Comparison of ENCODE assay signal across 9 cellular contexts in genomic region chr4:159018062-159018629, GRCh38.
DNase-seq lines count a peak whose midpoint lies in the region; ATAC-seq and TF ChIP-seq lines count a peak whose summit lies in the region.
"Had no signal": no experiment of that assay in that cellular context is flagged by ENCODE, and none has a peak within 500 bp of the region (broad histone marks: within the 10 kb centered on the region; RNA-seq: fewer than 3 reads in every experiment).

No MANE protein-coding gene starts in this region.

- no peak overlapping the region for H3K4me3 Mint-ChIP-seq in naive thymus-derived CD8-positive, alpha-beta T cell
- H3K4me3 Mint-ChIP-seq in endothelial cell (ENCODE audit: unreplicated experiment): no peak overlapping the region
- H3K4me3 Mint-ChIP-seq: activated T-cell treated with anti-CD3 and anti-CD28 coated beads, Interleukin-2, amount 50 U/mL, for 4 hours had no signal

- ATAC-seq in GM18520 (IDR thresholded peaks at IDR 0.05; ENCODE audit: unreplicated experiment) (peak; percentile 89), GM21619 (IDR thresholded peaks at IDR 0.05; ENCODE audit: unreplicated experiment) (peak; percentile 94), HG03439 (IDR thresholded peaks at IDR 0.05; ENCODE audit: unreplicated experiment) (peak; percentile 92)
- ATAC-seq in naive thymus-derived CD8-positive, alpha-beta T cell: no peak
- ATAC-seq: activated T-cell treated with anti-CD3 and anti-CD28 coated beads, Interleukin-2, amount 50 U/mL, for 4 hours had no signal

- no peaks in the 10 kb centered on the region for H3K9me3 Mint-ChIP-seq in naive thymus-derived CD8-positive, alpha-beta T cell
- H3K9me3 Mint-ChIP-seq in endothelial cell (ENCODE audit: unreplicated experiment): no peaks in the 10 kb centered on the region
- H3K9me3 Mint-ChIP-seq: activated T-cell treated with anti-CD3 and anti-CD28 coated beads, Interleukin-2, amount 50 U/mL, for 4 hours had no signal

- no peak overlapping the region for H3K27ac Mint-ChIP-seq in naive thymus-derived CD8-positive, alpha-beta T cell
- no peak overlapping the region for H3K27ac Mint-ChIP-seq in endothelial cell (ENCODE audit: unreplicated experiment)

- POLR2A ChIA-PET in HEK293T (lab: Yijun Ruan, JAX): no interaction called here
- POLR2A ChIA-PET in naive thymus-derived CD8-positive, alpha-beta T cell (lab: Charles Lee): no interaction called here

- H3K4me1 Mint-ChIP-seq in naive thymus-derived CD8-positive, alpha-beta T cell: peaks cover 0 to 7% (median under 1%) of the 10 kb centered on the region in 4 donors
- peaks cover 15% of the 10 kb centered on the region for H3K4me1 Mint-ChIP-seq in endothelial cell (ENCODE audit: unreplicated experiment)

- TF ChIP-seq CTCF in endothelial cell (IDR thresholded peaks at IDR 0.05; ENCODE audit: unreplicated experiment): no peak

- DNase-seq in germinal center (ENCODE audit: low spot score): peak; percentile 55
- DNase-seq in HEK293T (ENCODE audit: extremely low spot score): no peak
- DNase-seq in naive thymus-derived CD8-positive, alpha-beta T cell: no peak
- DNase-seq in hippocampal formation (lab: John Stamatoyannopoulos, UW): no peak
- no peak for DNase-seq in endothelial cell (ENCODE audit: low spot score)
- DNase-seq: activated T-cell treated with anti-CD3 and anti-CD28 coated beads, Interleukin-2, amount 50 U/mL, for 4 hours had no signal

- H3K36me3 Mint-ChIP-seq in naive thymus-derived CD8-positive, alpha-beta T cell: no peaks in the 10 kb centered on the region
- H3K36me3 Mint-ChIP-seq in endothelial cell (ENCODE audit: low read depth, unreplicated experiment): no peaks in the 10 kb centered on the region

- CTCF ChIA-PET in HEK293T (lab: Yijun Ruan, JAX): interaction anchor here (1.0 kb wide), 1 partner anchor 15 kb away, joined by 3 read pairs; no protein-coding TSS in a partner anchor

- H3K27me3 Mint-ChIP-seq in naive thymus-derived CD8-positive, alpha-beta T cell: peaks cover 0 to 7% (median 2%) of the 10 kb centered on the region in 5 donors
- H3K27me3 Mint-ChIP-seq in endothelial cell (ENCODE audit: unreplicated experiment): peaks cover 1% of the 10 kb centered on the region

TF ChIP-seq in HEK293T, 16 proteins besides CTCF, POLR2A, EP300 and RAD21:
- TF ChIP-seq L3MBTL2 (conservative IDR thresholded peaks at IDR 0.05): no peak
- no peak for TF ChIP-seq FOXM1 (IDR thresholded peaks at IDR 0.05; ENCODE audit: borderline replicate concordance)
- no peak for TF ChIP-seq FOXK2 (IDR thresholded peaks at IDR 0.05)
- no peak for TF ChIP-seq NFRKB (IDR thresholded peaks at IDR 0.05)
- no peak for TF ChIP-seq FOXA1 (IDR thresholded peaks at IDR 0.05)
- TF ChIP-seq SUZ12 (IDR thresholded peaks at IDR 0.05): no peak
- no peak for TF ChIP-seq ARNT (IDR thresholded peaks at IDR 0.05)

Comparison
In these comparisons a context has a peak if more than half of its experiments do, and no peak if none do; other contexts are left out.
1. ATAC-seq: peak in GM18520 (single experiment), GM21619 (single experiment) and HG03439 (single experiment); none in naive thymus-derived CD8-positive, alpha-beta T cell (0 of 2).